In the genomic region with DNA sequence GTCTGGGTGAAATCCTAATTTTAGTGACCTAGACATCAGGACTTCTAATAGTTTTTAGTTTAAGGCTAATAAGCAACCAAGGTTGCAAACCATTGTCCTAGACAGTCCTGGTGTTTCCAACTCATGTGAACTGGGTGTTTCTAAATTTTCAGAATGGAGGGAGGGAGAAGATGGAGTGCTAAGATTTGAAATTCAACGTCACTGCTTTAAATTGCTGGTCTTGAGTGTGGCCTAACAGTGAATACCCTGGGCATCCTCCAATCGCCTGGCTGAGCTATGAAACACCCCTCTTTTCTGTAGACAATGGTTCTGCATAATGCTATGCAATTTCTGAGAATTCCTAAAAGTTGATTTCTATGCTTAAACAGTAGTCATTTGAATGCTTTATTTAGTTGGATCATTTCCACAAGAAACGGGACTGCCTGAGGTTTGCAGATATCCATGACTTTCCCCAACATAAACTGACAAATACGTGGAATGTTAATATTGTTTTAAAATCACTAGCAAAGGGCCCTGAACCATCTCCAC, we compare ENCODE assay signal across 8 cellular contexts. TPM values are rescaled to one million over a fixed set of nuclear protein-coding genes. Genes with fewer than 3 reads are reported as not detected.
DNase-seq lines count a peak whose midpoint lies in the region; ATAC-seq, FAIRE-seq and TF ChIP-seq lines count a peak whose summit lies in the region.

No MANE protein-coding gene starts in this region.

- H3K9me3 ChIP-seq in A549: no peaks in the 10 kb centered on the region
- H3K9me3 ChIP-seq in esophagus (ENCODE audit: control insufficient read depth in 2 of 2, insufficient read depth in 1 of 2, low read depth in 1 of 2, low read length in 1 of 2): no peaks in the 10 kb centered on the region

- no peak for TF ChIP-seq RAD21 in A549 (conservative IDR thresholded peaks at IDR 0.05 in 1 of 2, IDR thresholded peaks at IDR 0.05 in 1 of 2)

- no peak for FAIRE-seq in A549 (lab: Jason Lieb, UNC)

- H3K4me1 Mint-ChIP-seq in naive B cell: peaks cover 31 to 58% (median 42%) of the 10 kb centered on the region in 3 donors

- no peak for TF ChIP-seq POLR2A in A549 (IDR thresholded peaks at IDR 0.05; ENCODE audit: low read length)

- H3K4me3 Mint-ChIP-seq in naive B cell: peak overlapping the region; percentile 94 to 99 (median 98)

- no peaks in the 10 kb centered on the region for H3K27me3 Mint-ChIP-seq in naive B cell

- no peaks in the 10 kb centered on the region for H3K36me3 ChIP-seq in esophagus (ENCODE audit: control insufficient read depth in 2 of 2, insufficient read depth in 2 of 2, low read length in 1 of 2)

- H3K9me3 Mint-ChIP-seq in naive B cell: no peaks in the 10 kb centered on the region

- CTCF ChIA-PET in A549 (lab: Yijun Ruan, JAX): interaction anchor here (0.6 to 1.2 kb wide), 4 partner anchors 10 to 40 kb away, joined by 3 to 4 read pairs (median 3); a partner anchor contains a TSS

- whole genome bisulfite sequencing in A549 (ENCODE audit: missing lambda C conversion rate): 0% methylated on average over 4 of the region's 4 CpGs
- WGBS in esophagus, 2 donors: 3 to 6% methylated on average over 4 of the region's 4 CpGs

- DNase-seq in A549 (ENCODE audit: low read depth in 1 of 2, low spot score in 1 of 2) (peak in 1 of 2 experiments; percentile 32), GM12865 (ENCODE audit: low read depth) (peak; percentile 69), HK-2 (ENCODE audit: unreplicated experiment) (peak; percentile 14), SW480 (ENCODE audit: low spot score) (peak; percentile 15), naive B cell (no peak), NCI-H2107 treated with DMSO at 0.1 percent for 48 hours (lab: John Stamatoyannopoulos, UW; ENCODE audit: unreplicated experiment) (no peak)
- DNase-seq in effector CD8-positive, alpha-beta T cell (lab: John Stamatoyannopoulos, UW): no peak

- H3K27ac Mint-ChIP-seq in naive B cell: peak overlapping the region; percentile 51 to 98 (median 92)

- H3K4me1 ChIP-seq in A549 (peaks cover 35% of the 10 kb centered on the region; the same call in 2 of the 3 replicates), esophagus (ENCODE audit: control insufficient read depth in 2 of 2, insufficient read depth in 2 of 2, low read length in 1 of 2) (peaks cover 0 to 4% of the 10 kb centered on the region in 2 donors)

- POLR2A ChIA-PET in A549 (lab: Yijun Ruan, JAX): interaction anchor here (1.9 kb wide), 1 partner anchor 28 kb away, joined by 7 read pairs; a partner anchor contains a TSS

- H3K4me3 ChIP-seq in A549 (peak overlapping the region; percentile 68), GM12865 (ENCODE audit: low read depth, low read length) (peak overlapping the region; percentile 97), esophagus (ENCODE audit: low read depth in 1 of 2, low read length in 2 of 2) (peak overlapping the region; percentile 75 to 99)

- H3K4me2 ChIP-seq in A549: peak overlapping the region; percentile 92

- no peaks in the 10 kb centered on the region for H3K36me3 Mint-ChIP-seq in naive B cell

- no peak for TF ChIP-seq CTCF in A549 (IDR thresholded peaks at IDR 0.05)
- TF ChIP-seq CTCF in GM12865 (IDR thresholded peaks at IDR 0.05; ENCODE audit: insufficient read depth, low read depth, low read length, missing control alignments): no peak

- no peak for TF ChIP-seq EP300 in A549 (IDR thresholded peaks at IDR 0.05)

- peak overlapping the region; percentile 89 to 99 for H3K27ac ChIP-seq in A549
- peak overlapping the region; percentile 99 to 100 for H3K27ac ChIP-seq in esophagus (ENCODE audit: low read depth in 2 of 2, low read length in 1 of 2)

- peak; percentile 28 to 68; a peak in 4 of 6 replicates for ATAC-seq in A549
- ATAC-seq in naive B cell (ENCODE audit: low read depth in 2 of 2): no peak

- no peaks in the 10 kb centered on the region for H3K27me3 ChIP-seq in esophagus (ENCODE audit: control insufficient read depth in 1 of 2, insufficient read depth in 2 of 2, low read length in 2 of 2)

TF ChIP-seq in A549, 52 proteins besides CTCF, POLR2A, EP300 and RAD21:
- TF ChIP-seq HOXA7 (CRISPR knock-in tag; IDR thresholded peaks at IDR 0.05) (no peak), ZFP36 (IDR thresholded peaks at IDR 0.05; ENCODE audit: borderline replicate concordance, partially characterized antibody) (no peak), CBX8 (IDR thresholded peaks at IDR 0.05) (no peak), NFE2L2 (conservative IDR thresholded peaks at IDR 0.05; ENCODE audit: low read length) (no peak), ZSCAN20 (CRISPR knock-in tag; IDR thresholded peaks at IDR 0.05) (no peak), GATA3 (IDR thresholded peaks at IDR 0.05; ENCODE audit: borderline replicate concordance) (no peak), FOSL2 (IDR thresholded peaks at IDR 0.05) (no peak), FOSL2 (CRISPR knock-in tag; IDR thresholded peaks at IDR 0.05) (no peak), NR3C1 (IDR thresholded peaks at IDR 0.05) (no peak), CHD4 (IDR thresholded peaks at IDR 0.05; ENCODE audit: borderline replicate concordance) (no peak), KDM5A (IDR thresholded peaks at IDR 0.05) (no peak), NPAS2 (CRISPR knock-in tag; IDR thresholded peaks at IDR 0.05; ENCODE audit: borderline replicate concordance) (no peak), ZC3H11A (IDR thresholded peaks at IDR 0.05) (no peak)
- TF ChIP-seq, protein P1, sequence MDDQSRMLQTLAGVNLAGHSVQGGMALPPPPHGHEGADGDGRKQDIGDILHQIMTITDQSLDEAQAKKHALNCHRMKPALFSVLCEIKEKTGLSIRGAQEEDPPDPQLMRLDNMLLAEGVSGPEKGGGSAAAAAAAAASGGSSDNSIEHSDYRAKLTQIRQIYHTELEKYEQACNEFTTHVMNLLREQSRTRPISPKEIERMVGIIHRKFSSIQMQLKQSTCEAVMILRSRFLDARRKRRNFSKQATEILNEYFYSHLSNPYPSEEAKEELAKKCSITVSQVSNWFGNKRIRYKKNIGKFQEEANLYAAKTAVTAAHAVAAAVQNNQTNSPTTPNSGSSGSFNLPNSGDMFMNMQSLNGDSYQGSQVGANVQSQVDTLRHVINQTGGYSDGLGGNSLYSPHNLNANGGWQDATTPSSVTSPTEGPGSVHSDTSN (IDR thresholded peaks at IDR 0.05): no peak
- TF ChIP-seq, protein P2, sequence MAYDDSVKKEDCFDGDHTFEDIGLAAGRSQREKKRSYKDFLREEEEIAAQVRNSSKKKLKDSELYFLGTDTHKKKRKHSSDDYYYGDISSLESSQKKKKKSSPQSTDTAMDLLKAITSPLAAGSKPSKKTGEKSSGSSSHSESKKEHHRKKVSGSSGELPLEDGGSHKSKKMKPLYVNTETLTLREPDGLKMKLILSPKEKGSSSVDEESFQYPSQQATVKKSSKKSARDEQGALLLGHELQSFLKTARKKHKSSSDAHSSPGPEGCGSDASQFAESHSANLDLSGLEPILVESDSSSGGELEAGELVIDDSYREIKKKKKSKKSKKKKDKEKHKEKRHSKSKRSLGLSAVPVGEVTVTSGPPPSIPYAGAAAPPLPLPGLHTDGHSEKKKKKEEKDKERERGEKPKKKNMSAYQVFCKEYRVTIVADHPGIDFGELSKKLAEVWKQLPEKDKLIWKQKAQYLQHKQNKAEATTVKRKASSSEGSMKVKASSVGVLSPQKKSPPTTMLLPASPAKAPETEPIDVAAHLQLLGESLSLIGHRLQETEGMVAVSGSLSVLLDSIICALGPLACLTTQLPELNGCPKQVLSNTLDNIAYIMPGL (CRISPR knock-in tag; IDR thresholded peaks at IDR 0.05; ENCODE audit: borderline replicate concordance): no peak

RNA-seq across cellular contexts. Expression of a gene that starts 1.2 kb away (rescaled TPM):
- polyA plus RNA-seq in A549 (2011; rRNA removed) (33.0 and 45.4 TPM in 2 replicates), A549 (2017; fragmentation: RNase III; extraction: RNeasy Plus Mini Kit Qiagen cat#74134 plus additional on column Dnase treatment) (44.2 to 46.7 TPM (median 44.2 TPM) in 3 replicates), esophagus (10 to 100 TPM; 37.5 to 39.9 TPM), naive B cell (ENCODE audit: low read depth in 6 of 6) (100 to 1,000 TPM in 5 of 6 donors, 10 to 100 TPM in 1; 97.0 to 172 (median 108) TPM)
- polyA plus RNA-seq in A549 (2012; cell fraction: cytosol; rRNA removed): 13.0 and 14.3 TPM in 2 replicates
- 6.4 and 10.1 TPM in 2 replicates for polyA plus RNA-seq in A549 (2012; cell fraction: nucleus; rRNA removed)
- polyA minus RNA-seq in A549 (2011; rRNA and poly(A)+ RNA removed): 31.1 and 35.3 TPM in 2 replicates

RNA-seq across cellular contexts. Expression of a gene that starts 27.7 kb away (rescaled TPM):
- polyA plus RNA-seq in A549 (2011; rRNA removed) (32.7 and 40.8 TPM in 2 replicates), A549 (2017; fragmentation: RNase III; extraction: RNeasy Plus Mini Kit Qiagen cat#74134 plus additional on column Dnase treatment) (40.9 to 41.9 TPM (median 41.6 TPM) in 3 replicates), esophagus (10 to 100 TPM; 25.7 to 42.6 TPM), naive B cell (ENCODE audit: low read depth in 6 of 6) (10 to 100 TPM; 60.1 to 84.2 (median 72.1) TPM)
- polyA plus RNA-seq in A549 (2012; cell fraction: cytosol; rRNA removed): 18.8 and 21.4 TPM in 2 replicates
- polyA plus RNA-seq in A549 (2012; cell fraction: nucleus; rRNA removed): 6.7 and 14.4 TPM in 2 replicates
- polyA minus RNA-seq in A549 (2011; rRNA and poly(A)+ RNA removed): 4.5 and 4.8 TPM in 2 replicates

RNA-seq across cellular contexts. Expression of a gene that starts 48.9 kb away (rescaled TPM):
- 11.7 and 13.6 TPM in 2 replicates for polyA plus RNA-seq in A549 (2011; rRNA removed)
- polyA plus RNA-seq in A549 (2012; cell fraction: cytosol; rRNA removed): 9.0 and 11.6 TPM in 2 replicates
- 7.1 and 9.3 TPM in 2 replicates for polyA plus RNA-seq in A549 (2012; cell fraction: nucleus; rRNA removed)
- polyA plus RNA-seq in A549 (2017; fragmentation: RNase III; extraction: RNeasy Plus Mini Kit Qiagen cat#74134 plus additional on column Dnase treatment): 16.0 to 18.3 TPM (median 16.4 TPM) in 3 replicates
- polyA minus RNA-seq in A549 (2011; rRNA and poly(A)+ RNA removed): 2.8 and 3.9 TPM in 2 replicates
- 1 to 10 TPM in 1 of 2 donors, under 1 TPM in 1; 0.96 to 1.5 TPM for polyA plus RNA-seq in esophagus
- 1 to 10 TPM in 1 of 6 donors, under 1 TPM in 5; 0.29 to 2.4 (median 0.46) TPM for polyA plus RNA-seq in naive B cell (ENCODE audit: low read depth in 6 of 6)

Comparison
In these comparisons a context has a peak if more than half of its experiments do, and no peak if none do; other contexts are left out.
1. ATAC-seq: peak in A549 (2 of 2); none in naive B cell (0 of 2).
2. DNase-seq: peak in GM12865 (single experiment), HK-2 (single experiment) and SW480 (single experiment); none in naive B cell (single experiment), NCI-H2107 treated with DMSO at 0.1 percent for 48 hours (single experiment) and effector CD8-positive, alpha-beta T cell (single experiment).
3. Peak in every context shown above with its lines, with median percentiles within 50 percentile points of each other: H3K4me3 ChIP-seq.